Comparison of ENCODE assay signal across 22 cellular contexts in genomic region chr16:55176901-55177300, GRCh38.
"Had no signal": no experiment of that assay in that cellular context is flagged by ENCODE, and none has a peak within 500 bp of the region (broad histone marks: within the 10 kb centered on the region; RNA-seq: fewer than 3 reads in every experiment).

No MANE protein-coding gene starts in this region.

- H3K4me1 ChIP-seq: SJSA1 had no signal

- H3K4me3 ChIP-seq: MG63, SJSA1, SK-N-MC had no signal

- H3K27me3 ChIP-seq: MG63, SJSA1 had no signal

- FAIRE-seq: HTR-8/SVneo, RCC 7860 had no signal

- DNase-seq: KBM-7, MG63, NCI-H1092, NCI-H1105 treated with DMSO at 0.1 percent for 48 hours, NCI-H1417 treated with DMSO at 0.1 percent for 48 hours, NCI-H146, NCI-H1694 treated with DMSO at 0.1 percent for 48 hours, NCI-H1930, NCI-H2081, NCI-H2107, NCI-H2227 treated with DMSO at 0.1 percent for 48 hours, NCI-H524, NCI-H526 treated with DMSO at 0.1 percent for 48 hours, NCI-H748 treated with DMSO at 0.1 percent for 48 hours, Right ventricle myocardium superior, RPMI8226, SIG-M5 had no signal

- H3K27ac ChIP-seq: HL-60, SJSA1, SK-N-MC had no signal

- H3K36me3 ChIP-seq: MG63, SJSA1 had no signal

- H3K9me3 ChIP-seq: MG63, SJSA1 had no signal
